Comparison of ENCODE assay signal across 1 cellular context in genomic region chr17:17553217-17554195, GRCh38.
TF ChIP-seq lines count a peak whose summit lies in the region.

No MANE protein-coding gene starts in this region.

TF ChIP-seq in H1, 55 proteins besides CTCF, POLR2A, EP300 and RAD21:
- TF ChIP-seq ZNF274 (IDR thresholded peaks at IDR 0.05; ENCODE audit: borderline replicate concordance, extremely low read depth, low read length) = no peak
- TF ChIP-seq RBBP5 (IDR thresholded peaks at IDR 0.05; ENCODE audit: borderline replicate concordance, low read depth, low read length) = no peak
- TF ChIP-seq PHF8 (conservative IDR thresholded peaks at IDR 0.05; ENCODE audit: low read depth, low read length) = no peak
- no peak for TF ChIP-seq GABPA (IDR thresholded peaks at IDR 0.05; ENCODE audit: borderline replicate concordance, insufficient read depth, low read length)
- TF ChIP-seq SP2 (IDR thresholded peaks at IDR 0.05; ENCODE audit: low read length) = no peak
- TF ChIP-seq SIRT6 (IDR thresholded peaks at IDR 0.05; ENCODE audit: low read length) = no peak
- no peak for TF ChIP-seq SAP30 (IDR thresholded peaks at IDR 0.05; ENCODE audit: insufficient read depth, insufficient replicate concordance, low read length)
- TF ChIP-seq SIX5 (IDR thresholded peaks at IDR 0.05; ENCODE audit: low read depth, low read length) = no peak
- TF ChIP-seq, protein P1, sequence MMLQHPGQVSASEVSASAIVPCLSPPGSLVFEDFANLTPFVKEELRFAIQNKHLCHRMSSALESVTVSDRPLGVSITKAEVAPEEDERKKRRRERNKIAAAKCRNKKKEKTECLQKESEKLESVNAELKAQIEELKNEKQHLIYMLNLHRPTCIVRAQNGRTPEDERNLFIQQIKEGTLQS (IDR thresholded peaks at IDR 0.05; ENCODE audit: insufficient read depth, low read depth, low read length) = no peak
- no peak for TF ChIP-seq SUZ12 (IDR thresholded peaks at IDR 0.05; ENCODE audit: low read length)
- TF ChIP-seq SP1 (IDR thresholded peaks at IDR 0.05; ENCODE audit: low read depth, low read length) = no peak
- TF ChIP-seq CTBP2 (IDR thresholded peaks at IDR 0.05; ENCODE audit: borderline replicate concordance, insufficient read depth, insufficient read length, low read length) = no peak
- no peak for TF ChIP-seq BRCA1 (IDR thresholded peaks at IDR 0.05; ENCODE audit: low read depth, low read length)
TF ChIP-seq in H1: peak in this region for 0.
